Comparison of ENCODE assay signal across 9 cellular contexts in genomic region chr3:52408466-52408865, GRCh38. TPM values are rescaled to one million over a fixed set of nuclear protein-coding genes. Genes with fewer than 3 reads are reported as not detected.
DNase-seq lines count a peak whose midpoint lies in the region; ATAC-seq and TF ChIP-seq lines count a peak whose summit lies in the region.
"Had no signal": no experiment of that assay in that cellular context is flagged by ENCODE, and none has a peak within 500 bp of the region (broad histone marks: within the 10 kb centered on the region; RNA-seq: fewer than 3 reads in every experiment).

No MANE protein-coding gene starts in this region.

- no peak for DNase-seq in AG04449 (ENCODE audit: low read depth, low spot score)
- DNase-seq in Jurkat, Clone E6-1 (ENCODE audit: low read depth, low spot score), result no peak
- no peak for DNase-seq in breast epithelium (ENCODE audit: low spot score in 2 of 2)
- peak in 1 of 10 donors; percentile 60 for DNase-seq in naive thymus-derived CD8-positive, alpha-beta T cell
- no peak for DNase-seq in activated CD8-positive, alpha-beta memory T cell treated with anti-CD3 and anti-CD28 coated beads, Interleukin-2, amount 50 U/mL, for 48 hours
- DNase-seq in NCI-H774 (lab: John Stamatoyannopoulos, UW), result no peak
- no peak for DNase-seq in T-helper 9 cell
- DNase-seq: activated CD4-positive, alpha-beta T cell treated with anti-CD3 and anti-CD28 coated beads for 48 hours had no signal

- H3K27ac ChIP-seq in breast epithelium, result peak overlapping the region in 1 of 2 donors; percentile 7

- H3K27me3 ChIP-seq in breast epithelium, result no peaks in the 10 kb centered on the region

- intact Hi-C loops in breast epithelium (cut with DNase I; ENCODE audit: low total_unique reads), result no loop called here

- TF ChIP-seq POLR2A in breast epithelium (IDR thresholded peaks at IDR 0.05), result no peak

- H3K27me3 Mint-ChIP-seq in naive thymus-derived CD8-positive, alpha-beta T cell, result no peaks in the 10 kb centered on the region

- POLR2A ChIA-PET in AG04449 (lab: Yijun Ruan, JAX), result no interaction called here
- POLR2A ChIA-PET in naive thymus-derived CD8-positive, alpha-beta T cell (lab: Charles Lee), result no interaction called here

- CTCF ChIA-PET in AG04449 (lab: Yijun Ruan, JAX), result interaction anchor here (2.8 kb wide), 1 partner anchor 39 kb away, joined by 12 read pairs; no protein-coding TSS in a partner anchor

- no peak for ATAC-seq in naive thymus-derived CD8-positive, alpha-beta T cell
- no peak for ATAC-seq in GM21825 (IDR thresholded peaks at IDR 0.05; ENCODE audit: unreplicated experiment)

- H3K27ac Mint-ChIP-seq in naive thymus-derived CD8-positive, alpha-beta T cell, result peak overlapping the region; percentile 78 to 99 (median 96)

- no peaks in the 10 kb centered on the region for H3K36me3 ChIP-seq in breast epithelium

- H3K9me3 Mint-ChIP-seq in naive thymus-derived CD8-positive, alpha-beta T cell, result no peaks in the 10 kb centered on the region

- peaks cover 0 to 22% of the 10 kb centered on the region in 2 donors for H3K4me1 ChIP-seq in breast epithelium

- H3K9me3 ChIP-seq in breast epithelium, result no peaks in the 10 kb centered on the region

- peak overlapping the region; percentile 79 to 98 (median 92) for H3K4me3 Mint-ChIP-seq in naive thymus-derived CD8-positive, alpha-beta T cell

- peaks cover 0 to 40% (median 2%) of the 10 kb centered on the region in 3 donors for H3K36me3 Mint-ChIP-seq in naive thymus-derived CD8-positive, alpha-beta T cell

- TF ChIP-seq CTCF in AG04449 (IDR thresholded peaks at IDR 0.05; ENCODE audit: insufficient read depth, low read length, missing control alignments) (no peak), breast epithelium (IDR thresholded peaks at IDR 0.05) (no peak)

- peaks cover 19 to 43% (median 42%) of the 10 kb centered on the region in 4 donors for H3K4me1 Mint-ChIP-seq in naive thymus-derived CD8-positive, alpha-beta T cell

- peak overlapping the region; percentile 95 for H3K4me3 ChIP-seq in AG04449 (ENCODE audit: low read depth, low read length)
- peak overlapping the region; percentile 92 for H3K4me3 ChIP-seq in Jurkat, Clone E6-1 (ENCODE audit: low read length)
- H3K4me3 ChIP-seq in breast epithelium, result peak overlapping the region in 2 of 3 donors; percentile 84 to 99

RNA-seq across cellular contexts. Expression of gene BAP1, which starts 1.3 kb away (rescaled TPM):
- polyA plus RNA-seq in Jurkat, Clone E6-1 (2012; ENCODE audit: insufficient read depth, insufficient read length), result 156 TPM
- total RNA-seq in breast epithelium, result 10 to 100 TPM; 51.8 to 78.1 (median 65.5) TPM
- total RNA-seq in naive thymus-derived CD8-positive, alpha-beta T cell, result 100 to 1,000 TPM; 105 to 106 TPM
- 10 to 100 TPM; 15.8 to 22.6 (median 16.9) TPM for polyA plus RNA-seq in naive thymus-derived CD8-positive, alpha-beta T cell

RNA-seq across cellular contexts. Expression of gene PHF7, which starts 2.0 kb away (rescaled TPM):
- polyA plus RNA-seq in Jurkat, Clone E6-1 (2012; ENCODE audit: insufficient read depth, insufficient read length), result 33.1 TPM
- total RNA-seq in breast epithelium, result 10 to 100 TPM; 11.8 to 18.1 (median 12.4) TPM
- total RNA-seq in naive thymus-derived CD8-positive, alpha-beta T cell, result 10 to 100 TPM; 14.2 to 18.1 TPM
- polyA plus RNA-seq in naive thymus-derived CD8-positive, alpha-beta T cell, result 1 to 10 TPM; 7.1 to 9.5 (median 7.7) TPM

RNA-seq across cellular contexts. Expression of gene SEMA3G, which starts 36.4 kb away (rescaled TPM):
- polyA plus RNA-seq in Jurkat, Clone E6-1 (2012; ENCODE audit: insufficient read depth, insufficient read length), result 2.2 TPM
- total RNA-seq in breast epithelium, result 100 to 1,000 TPM in 1 of 3 donors, 10 to 100 TPM in 2; 12.3 to 255 (median 70.1) TPM
- total RNA-seq in naive thymus-derived CD8-positive, alpha-beta T cell, result not detected
- polyA plus RNA-seq in naive thymus-derived CD8-positive, alpha-beta T cell, result not detected

RNA-seq across cellular contexts. Expression of gene TNNC1, which starts 45.4 kb away (rescaled TPM):
- 3.8 TPM for polyA plus RNA-seq in Jurkat, Clone E6-1 (2012; ENCODE audit: insufficient read depth, insufficient read length)
- total RNA-seq in breast epithelium, result 1 to 10 TPM in 2 of 3 donors, not detected in 1; 3.7 to 4.2 TPM
- total RNA-seq in naive thymus-derived CD8-positive, alpha-beta T cell, result 1 to 10 TPM; 7.1 to 7.8 TPM
- polyA plus RNA-seq in naive thymus-derived CD8-positive, alpha-beta T cell, result 1 to 10 TPM in 1 of 3 donors, under 1 TPM in 2; 0.60 to 1.4 (median 0.90) TPM

RNA-seq across cellular contexts. Expression of gene NISCH, which starts 46.9 kb away (rescaled TPM):
- 72.0 TPM for polyA plus RNA-seq in Jurkat, Clone E6-1 (2012; ENCODE audit: insufficient read depth, insufficient read length)
- 100 to 1,000 TPM in 2 of 3 donors, 10 to 100 TPM in 1; 67.7 to 119 (median 108) TPM for total RNA-seq in breast epithelium
- 100 to 1,000 TPM; 180 to 191 TPM for total RNA-seq in naive thymus-derived CD8-positive, alpha-beta T cell
- polyA plus RNA-seq in naive thymus-derived CD8-positive, alpha-beta T cell, result 10 to 100 TPM; 17.8 to 30.1 (median 20.4) TPM

Comparison
In these comparisons a context has a peak if more than half of its experiments do, and no peak if none do; other contexts are left out.
1. RNA of gene SEMA3G, which starts 36.4 kb away (total RNA-seq): 12.3 to 255 TPM in breast epithelium; not detected in naive thymus-derived CD8-positive, alpha-beta T cell; every median in the first group is over 10 times any median in the second.
2. Peak in every context shown above with its lines, with median percentiles within 50 percentile points of each other: H3K4me3 ChIP-seq.